Comparison of ENCODE assay signal across 1 cellular context in genomic region chr3:175914785-175915184, GRCh38.
TF ChIP-seq lines count a peak whose summit lies in the region.

No MANE protein-coding gene starts in this region.

TF ChIP-seq in IMR-90, 13 proteins besides CTCF, POLR2A, EP300 and RAD21 (continued from another document):
- TF ChIP-seq ELK1 (IDR thresholded peaks at IDR 0.05; ENCODE audit: borderline replicate concordance, low read depth, low read length): no peak
